ENCODE assay signal across 37 cellular contexts in the genomic region with DNA sequence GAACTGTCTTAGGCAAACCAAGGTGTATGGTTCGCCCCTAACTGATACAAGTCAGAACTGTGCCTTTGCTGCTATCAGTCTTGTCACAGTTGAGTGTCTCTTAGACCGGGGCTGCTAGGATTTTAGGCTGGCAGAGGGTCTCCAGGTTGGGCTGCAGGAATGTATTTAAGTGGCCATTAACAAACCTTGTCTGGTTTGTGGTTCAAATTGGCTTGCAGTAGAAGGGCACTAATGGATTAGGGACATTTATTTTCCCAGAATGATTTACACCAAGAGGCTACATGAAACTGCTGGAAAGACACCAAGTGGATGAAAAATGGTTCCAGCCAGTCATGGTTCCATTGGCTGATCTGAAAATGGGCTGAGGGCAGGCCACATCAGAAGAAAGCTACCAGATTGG. TPM values are rescaled to one million over a fixed set of nuclear protein-coding genes. Genes with fewer than 3 reads are reported as not detected.
"Had no signal": no experiment of that assay in that cellular context is flagged by ENCODE, and none has a peak within 500 bp of the region (broad histone marks: within the 10 kb centered on the region; RNA-seq: fewer than 3 reads in every experiment).

No MANE protein-coding gene starts in this region.

- H3K4me1 Mint-ChIP-seq: activated naive CD4-positive, alpha-beta T cell treated with anti-CD3 and anti-CD28 coated beads, Interleukin-2, amount 50 U/mL, for 24 hours; activated naive CD8-positive, alpha-beta T cell treated with anti-CD3 and anti-CD28 coated beads, Interleukin-2, amount 10 ng/mL, durations not matched to agents 7 days and 5 days had no signal

- ATAC-seq: activated CD8-positive, alpha-beta T cell treated with anti-CD3 and anti-CD28 coated beads for 36 hours; activated naive CD8-positive, alpha-beta T cell treated with anti-CD3 and anti-CD28 coated beads, Interleukin-2, amount 50 U/mL, for 24 hours; activated T-cell treated with anti-CD3 and anti-CD28 coated beads, Interleukin-2, amount 50 U/mL, for 4 hours had no signal

- H3K27ac Mint-ChIP-seq: activated B cell treated with CpG ODN at 0.5 μM for 24 hours; activated CD4-positive, alpha-beta memory T cell treated with anti-CD3 and anti-CD28 coated beads for 36 hours; activated CD4-positive, alpha-beta T cell treated with anti-CD3 and anti-CD28 coated beads, Interleukin-2, amount 10 ng/mL, durations not matched to agents 24 days and 14 days; activated CD8-positive, alpha-beta T cell treated with anti-CD3 and anti-CD28 coated beads for 36 hours; activated naive CD4-positive, alpha-beta T cell treated with anti-CD3 and anti-CD28 coated beads, Interleukin-2, amount 10 ng/mL, durations not matched to agents 7 days and 5 days; activated naive CD4-positive, alpha-beta T cell treated with anti-CD3 and anti-CD28 coated beads, Interleukin-2, amount 50 U/mL, for 24 hours; activated naive CD8-positive, alpha-beta T cell; activated naive CD8-positive, alpha-beta T cell treated with anti-CD3 and anti-CD28 coated beads, Interleukin-2, amount 10 ng/mL, durations not matched to agents 7 days and 5 days; activated naive CD8-positive, alpha-beta T cell treated with anti-CD3 and anti-CD28 coated beads, Interleukin-2, amount 50 U/mL, for 24 hours; activated T-helper 2 cell treated with anti-CD3 and anti-CD28 coated beads, Interferon-gamma antibody, Interleukin-2, Interleukin-4, amounts not matched to agents 10 μg/mL and 5 μg/mL and 100 μg/mL, durations not matched to agents 14 hours and 24 hours and 36 hours; brain; T-helper 1 cell treated with Interleukin-12 subunit alpha and Interleukin-12 subunit beta and Interleukin-4 antibody, amounts not matched to agents 30 μg/mL and 1 μg/mL, for 36 hours; T-helper 2 cell treated with Interferon-gamma antibody and Interleukin-4, amounts not matched to agents 5 μg/mL and 100 μg/mL, for 36 hours had no signal

- H3K9me3 Mint-ChIP-seq: activated B cell treated with CpG ODN at 0.5 μM for 24 hours; activated CD4-positive, alpha-beta memory T cell treated with anti-CD3 and anti-CD28 coated beads for 36 hours; activated CD4-positive, alpha-beta T cell treated with anti-CD3 and anti-CD28 coated beads, Interleukin-2, amount 10 ng/mL, durations not matched to agents 24 days and 14 days; activated CD8-positive, alpha-beta T cell treated with anti-CD3 and anti-CD28 coated beads for 36 hours; activated naive CD4-positive, alpha-beta T cell treated with anti-CD3 and anti-CD28 coated beads, Interleukin-2, amount 10 ng/mL, durations not matched to agents 7 days and 5 days; activated naive CD4-positive, alpha-beta T cell treated with anti-CD3 and anti-CD28 coated beads, Interleukin-2, amount 50 U/mL, for 24 hours; activated naive CD8-positive, alpha-beta T cell treated with anti-CD3 and anti-CD28 coated beads, Interleukin-2, amount 10 ng/mL, durations not matched to agents 7 days and 5 days; activated naive CD8-positive, alpha-beta T cell treated with anti-CD3 and anti-CD28 coated beads, Interleukin-2, amount 50 U/mL, for 24 hours; activated T-cell treated with anti-CD3 and anti-CD28 coated beads, Interleukin-2, amount 50 U/mL, for 4 hours; activated T-helper 2 cell treated with anti-CD3 and anti-CD28 coated beads, Interferon-gamma antibody, Interleukin-2, Interleukin-4, amounts not matched to agents 10 μg/mL and 5 μg/mL and 100 μg/mL, durations not matched to agents 14 hours and 24 hours and 36 hours; brain; central memory CD8-positive, alpha-beta T cell; T-helper 1 cell treated with Interleukin-12 subunit alpha and Interleukin-12 subunit beta and Interleukin-4 antibody, amounts not matched to agents 30 μg/mL and 1 μg/mL, for 36 hours; T-helper 2 cell treated with Interferon-gamma antibody and Interleukin-4, amounts not matched to agents 5 μg/mL and 100 μg/mL, for 36 hours had no signal

- H3K4me3 Mint-ChIP-seq: activated B cell treated with CpG ODN at 0.5 μM for 24 hours; activated CD4-positive, alpha-beta memory T cell treated with anti-CD3 and anti-CD28 coated beads for 36 hours; activated CD4-positive, alpha-beta T cell treated with anti-CD3 and anti-CD28 coated beads, Interleukin-2, amount 10 ng/mL, durations not matched to agents 24 days and 14 days; activated CD8-positive, alpha-beta T cell treated with anti-CD3 and anti-CD28 coated beads for 36 hours; activated naive CD4-positive, alpha-beta T cell treated with anti-CD3 and anti-CD28 coated beads, Interleukin-2, amount 10 ng/mL, durations not matched to agents 7 days and 5 days; activated naive CD4-positive, alpha-beta T cell treated with anti-CD3 and anti-CD28 coated beads, Interleukin-2, amount 50 U/mL, for 24 hours; activated naive CD8-positive, alpha-beta T cell; activated naive CD8-positive, alpha-beta T cell treated with anti-CD3 and anti-CD28 coated beads, Interleukin-2, amount 10 ng/mL, durations not matched to agents 7 days and 5 days; activated naive CD8-positive, alpha-beta T cell treated with anti-CD3 and anti-CD28 coated beads, Interleukin-2, amount 50 U/mL, for 24 hours; activated T-cell treated with anti-CD3 and anti-CD28 coated beads, Interleukin-2, amount 50 U/mL, for 4 hours; central memory CD8-positive, alpha-beta T cell; T-helper 1 cell treated with Interleukin-12 subunit alpha and Interleukin-12 subunit beta and Interleukin-4 antibody, amounts not matched to agents 30 μg/mL and 1 μg/mL, for 36 hours; T-helper 2 cell treated with Interferon-gamma antibody and Interleukin-4, amounts not matched to agents 5 μg/mL and 100 μg/mL, for 36 hours had no signal

- H3K36me3 ChIP-seq: ascending aorta, cardiac muscle cell had no signal

- H3K4me3 ChIP-seq: ascending aorta, cardiac muscle cell had no signal

- H3K27ac ChIP-seq: ascending aorta, cardiac muscle cell, VCaP had no signal

- H3K36me3 Mint-ChIP-seq: activated CD4-positive, alpha-beta memory T cell treated with anti-CD3 and anti-CD28 coated beads for 36 hours; activated naive CD4-positive, alpha-beta T cell treated with anti-CD3 and anti-CD28 coated beads, Interleukin-2, amount 10 ng/mL, durations not matched to agents 7 days and 5 days; activated naive CD4-positive, alpha-beta T cell treated with anti-CD3 and anti-CD28 coated beads, Interleukin-2, amount 50 U/mL, for 24 hours; activated naive CD8-positive, alpha-beta T cell; activated naive CD8-positive, alpha-beta T cell treated with anti-CD3 and anti-CD28 coated beads, Interleukin-2, amount 10 ng/mL, durations not matched to agents 7 days and 5 days had no signal

- DNase-seq: activated B cell treated with CpG ODN at 0.5 μM for 24 hours; activated CD4-positive, alpha-beta memory T cell treated with anti-CD3 and anti-CD28 coated beads for 36 hours; activated CD4-positive, alpha-beta T cell treated with anti-CD3 and anti-CD28 coated beads for 4 hours; activated CD4-positive, alpha-beta T cell treated with anti-CD3 and anti-CD28 coated beads, Interleukin-2, amount 10 ng/mL, durations not matched to agents 24 days and 14 days; activated CD4-positive, alpha-beta T cell treated with anti-CD3 and anti-CD28 coated beads, Interleukin-2, amount 50 U/mL, for 1 hour; activated CD4-positive, alpha-beta T cell treated with anti-CD3 and anti-CD28 coated beads, Interleukin-2, amount 50 U/mL, for 4 hours; activated CD4-positive, CD25-positive, alpha-beta regulatory T cell treated with anti-CD3 and anti-CD28 coated beads, Interleukin-2, amount 50 U/mL, for 72 hours; activated CD8-positive, alpha-beta memory T cell treated with anti-CD3 and anti-CD28 coated beads, Interleukin-2, amount 50 U/mL, for 4 hours; activated CD8-positive, alpha-beta T cell treated with anti-CD3 and anti-CD28 coated beads for 36 hours; activated effector memory CD4-positive, alpha-beta T cell treated with Interleukin-2 at 50 U/mL for 16 hours; activated gamma-delta T cell; activated naive CD4-positive, alpha-beta T cell treated with anti-CD3 and anti-CD28 coated beads, Interleukin-2, amount 10 ng/mL, durations not matched to agents 7 days and 5 days; activated naive CD4-positive, alpha-beta T cell treated with Interleukin-2 at 50 U/mL for 16 hours; activated naive CD8-positive, alpha-beta T cell treated with anti-CD3 and anti-CD28 coated beads, Interleukin-2, amount 10 ng/mL, durations not matched to agents 7 days and 5 days; activated naive CD8-positive, alpha-beta T cell treated with anti-CD3 and anti-CD28 coated beads, Interleukin-2, amount 50 U/mL, for 24 hours; activated T-cell treated with anti-CD3 and anti-CD28 coated beads for 4 hours; activated T-cell treated with anti-CD3 and anti-CD28 coated beads, Interleukin-2, amount 50 U/mL, for 1 hour; activated T-cell treated with anti-CD3 and anti-CD28 coated beads, Interleukin-2, amount 50 U/mL, for 4 hours; amygdala; anterior cingulate cortex; caudate nucleus; cerebellar nuclear complex; T-helper 2 cell; T-helper 9 cell had no signal

- H3K9me3 ChIP-seq: ascending aorta had no signal

- H3K27me3 ChIP-seq: ascending aorta had no signal

RNA-seq across cellular contexts. Expression of gene VAT1L, which starts 5.1 kb away (rescaled TPM):
- total RNA-seq: activated B cell treated with CpG ODN at 0.5 μM for 24 hours; activated CD4-positive, alpha-beta memory T cell treated with anti-CD3 and anti-CD28 coated beads for 36 hours; activated CD4-positive, alpha-beta T cell treated with anti-CD3 and anti-CD28 coated beads, Interleukin-2, amount 10 ng/mL, durations not matched to agents 24 days and 14 days; activated CD8-positive, alpha-beta memory T cell treated with anti-CD3 and anti-CD28 coated beads for 36 hours; activated CD8-positive, alpha-beta T cell treated with anti-CD3 and anti-CD28 coated beads for 36 hours; activated naive CD8-positive, alpha-beta T cell treated with anti-CD3 and anti-CD28 coated beads, Interleukin-2, amount 10 ng/mL, durations not matched to agents 7 days and 5 days; activated T-helper 2 cell treated with anti-CD3 and anti-CD28 coated beads, Interferon-gamma antibody, Interleukin-2, Interleukin-4, amounts not matched to agents 10 μg/mL and 5 μg/mL and 100 μg/mL, durations not matched to agents 14 hours and 24 hours and 36 hours; bronchial epithelial cell; chondrocyte had no signal
